ENCODE assay signal across 10 cellular contexts in genomic region chr13:99062593-99062992, GRCh38.
A peak's percentile ranks its signal among the peaks of the same experiment; 100 is the strongest.
DNase-seq lines count a peak whose midpoint lies in the region; ATAC-seq lines count a peak whose summit lies in the region.
"Had no signal": no experiment of that assay in that cellular context is flagged by ENCODE, and none has a peak within 500 bp of the region (broad histone marks: within the 10 kb centered on the region; RNA-seq: fewer than 3 reads in every experiment).

No MANE protein-coding gene starts in this region.

- H3K4me1 ChIP-seq in BLaER1 (peaks cover 25% of the 10 kb centered on the region), mesenchymal stem cell (ENCODE audit: control insufficient read depth, insufficient read depth, low read depth, low read length) (peaks cover 3% of the 10 kb centered on the region)

- no peak overlapping the region for H3K23ac ChIP-seq in mesenchymal stem cell (ENCODE audit: low read length in 2 of 2)

- peaks cover 5 to 12% (median 8%) of the 10 kb centered on the region in 3 donors for H3K36me3 Mint-ChIP-seq in naive thymus-derived CD8-positive, alpha-beta T cell

- no peak overlapping the region for H2BK120ac ChIP-seq in mesenchymal stem cell (ENCODE audit: low read depth, low read length)

- peak; percentile 79 for DNase-seq in NCI-H2081 treated with DMSO at 0.1 percent for 48 hours (lab: John Stamatoyannopoulos, UW)
- DNase-seq in dermis microvascular lymphatic vessel endothelial cell (ENCODE audit: low read depth in 2 of 2), result peak; percentile 62 to 90
- no peak for DNase-seq in naive thymus-derived CD8-positive, alpha-beta T cell
- DNase-seq in mesenchymal stem cell, result no peak
- DNase-seq: glutamatergic neuron had no signal

- ATAC-seq in naive thymus-derived CD8-positive, alpha-beta T cell, result no peak
- ATAC-seq in HG03108 (IDR thresholded peaks at IDR 0.05; ENCODE audit: unreplicated experiment) (no peak), GM21515 (IDR thresholded peaks at IDR 0.05; ENCODE audit: unreplicated experiment) (no peak), HG03342 (IDR thresholded peaks at IDR 0.05; ENCODE audit: unreplicated experiment) (no peak)

- peaks cover 13% of the 10 kb centered on the region for H3K79me1 ChIP-seq in mesenchymal stem cell (replicated peaks; ENCODE audit: low read length, poor library complexity, severe bottlenecking)

- no peak overlapping the region for H3K9ac ChIP-seq in BLaER1
- H3K9ac ChIP-seq in mesenchymal stem cell (ENCODE audit: low read length), result no peak overlapping the region

- H3K27me3 ChIP-seq in BLaER1, result no peaks in the 10 kb centered on the region
- no peaks in the 10 kb centered on the region for H3K27me3 ChIP-seq in mesenchymal stem cell (ENCODE audit: control insufficient read depth in 1 of 2, insufficient read depth in 1 of 2, low read length in 2 of 2)

- 97% methylated on average over 10 of the region's 10 CpGs for WGBS in mesenchymal stem cell

- no peaks in the 10 kb centered on the region for H3K9me3 Mint-ChIP-seq in naive thymus-derived CD8-positive, alpha-beta T cell

- no peaks in the 10 kb centered on the region for H4K20me1 ChIP-seq in BLaER1

- peaks cover 0 to 7% (median 0%) of the 10 kb centered on the region in 5 donors for H3K27me3 Mint-ChIP-seq in naive thymus-derived CD8-positive, alpha-beta T cell

- no peak overlapping the region for H2AFZ ChIP-seq in mesenchymal stem cell (ENCODE audit: low read depth, low read length)

- H3K4ac ChIP-seq in mesenchymal stem cell (ENCODE audit: low read depth in 1 of 2, low read length in 2 of 2), result no peak overlapping the region

- no peak overlapping the region for H3K18ac ChIP-seq in mesenchymal stem cell (ENCODE audit: low read depth in 1 of 2, low read length in 2 of 2)

- no peak overlapping the region for H2BK15ac ChIP-seq in mesenchymal stem cell (ENCODE audit: low read depth, poor library complexity, severe bottlenecking)

- H4K8ac ChIP-seq in mesenchymal stem cell (ENCODE audit: low read length), result no peak overlapping the region

- H3K4me3 Mint-ChIP-seq in naive thymus-derived CD8-positive, alpha-beta T cell, result peak overlapping the region in 2 of 10 donors; percentile 1 to 15

- H4K91ac ChIP-seq in mesenchymal stem cell (ENCODE audit: low read length), result no peak overlapping the region

- peaks cover 49 to 93% (median 88%) of the 10 kb centered on the region in 4 donors for H3K4me1 Mint-ChIP-seq in naive thymus-derived CD8-positive, alpha-beta T cell

- no peak overlapping the region for H3K14ac ChIP-seq in mesenchymal stem cell (ENCODE audit: low read length in 2 of 2)

- no peaks in the 10 kb centered on the region for H3K36me3 ChIP-seq in BLaER1
- H3K36me3 ChIP-seq in mesenchymal stem cell (ENCODE audit: control insufficient read depth in 1 of 2, insufficient read depth in 2 of 2, low read depth in 1 of 2, low read length in 2 of 2), result no peaks in the 10 kb centered on the region
- H3K36me3 ChIP-seq: HAP-1 had no signal

- H2AK5ac ChIP-seq in mesenchymal stem cell (ENCODE audit: low read length, severe bottlenecking), result no peak overlapping the region

- H2BK12ac ChIP-seq in mesenchymal stem cell (ENCODE audit: low read length in 2 of 2), result no peak overlapping the region

- peak overlapping the region in 9 of 10 donors; percentile 0 to 72 (median 32) for H3K27ac Mint-ChIP-seq in naive thymus-derived CD8-positive, alpha-beta T cell

- H3K27ac ChIP-seq in BLaER1 (no peak overlapping the region), mesenchymal stem cell (ENCODE audit: low read length, poor library complexity, severe bottlenecking) (no peak overlapping the region)

- H3K9me3 ChIP-seq in BLaER1 (no peaks in the 10 kb centered on the region), mesenchymal stem cell (ENCODE audit: control insufficient read depth, low read length) (no peaks in the 10 kb centered on the region)
- H3K9me3 ChIP-seq: HAP-1 had no signal

- H3K4me3 ChIP-seq in BLaER1, result no peak overlapping the region
- no peak overlapping the region for H3K4me3 ChIP-seq in mesenchymal stem cell (ENCODE audit: insufficient read depth in 1 of 2, low read depth in 1 of 2, low read length in 2 of 2)
- H3K4me3 ChIP-seq: HAP-1 had no signal

- H3K4me2 ChIP-seq in BLaER1 (peak overlapping the region; percentile 8), mesenchymal stem cell (ENCODE audit: low read length, poor library complexity, severe bottlenecking) (no peak overlapping the region)

- POLR2A ChIA-PET in naive thymus-derived CD8-positive, alpha-beta T cell (lab: Charles Lee), result no interaction called here

- H2BK5ac ChIP-seq in mesenchymal stem cell (ENCODE audit: low read depth, low read length, poor library complexity, severe bottlenecking), result no peak overlapping the region

Comparison
In these comparisons a context has a peak if more than half of its experiments do, and no peak if none do; other contexts are left out.
1. DNase-seq: peak in NCI-H2081 treated with DMSO at 0.1 percent for 48 hours (single experiment) and dermis microvascular lymphatic vessel endothelial cell (2 of 2); none in naive thymus-derived CD8-positive, alpha-beta T cell (0 of 10) and mesenchymal stem cell (single experiment).